In genomic region chr11:67006029-67006884, GRCh38 we compare ENCODE assay signal across 1 cellular context.
TF ChIP-seq lines count a peak whose summit lies in the region.

No MANE protein-coding gene starts in this region.

TF ChIP-seq in K562, 482 proteins besides CTCF, POLR2A, EP300 and RAD21 (continued from another document):
- TF ChIP-seq CAMTA2 (CRISPR knock-in tag; conservative IDR thresholded peaks at IDR 0.05) (no peak), KAT2B (IDR thresholded peaks at IDR 0.05; ENCODE audit: low read depth, low read length) (no peak), CSDE1 (IDR thresholded peaks at IDR 0.05) (no peak), MBD2 (IDR thresholded peaks at IDR 0.05; ENCODE audit: borderline replicate concordance, low read depth) (no peak), PHF8 (IDR thresholded peaks at IDR 0.05; ENCODE audit: borderline replicate concordance, low read length) (peak; percentile 15; the same call in 1 of the 2 replicates), TSC22D4 (tag; IDR thresholded peaks at IDR 0.05) (no peak), CXXC5 (CRISPR knock-in tag; IDR thresholded peaks at IDR 0.05) (peak; percentile 25; the same call in 1 of the 2 replicates), ZNF445 (CRISPR knock-in tag; IDR thresholded peaks at IDR 0.05; ENCODE audit: low read depth) (no peak), FOSL1 (tag; conservative IDR thresholded peaks at IDR 0.05) (0 out of 2 replicates have a peak, but pooled peaks have one; percentile 15), CHD4 (IDR thresholded peaks at IDR 0.05; ENCODE audit: insufficient read depth, insufficient replicate concordance, low read depth, low read length, poor library complexity, severe bottlenecking) (no peak), GTF2B (IDR thresholded peaks at IDR 0.05; ENCODE audit: extremely low read depth, insufficient read length) (no peak), ZNF431 (CRISPR knock-in tag; IDR thresholded peaks at IDR 0.05) (no peak), SMARCC2 (IDR thresholded peaks at IDR 0.05; ENCODE audit: low read depth) (no peak), POLR2H (tag; IDR thresholded peaks at IDR 0.05; ENCODE audit: low read depth) (no peak), GABPA (tag; conservative IDR thresholded peaks at IDR 0.05; ENCODE audit: low read depth) (no peak), ZNF785 (CRISPR knock-in tag; IDR thresholded peaks at IDR 0.05) (no peak), ARID1B (IDR thresholded peaks at IDR 0.05) (no peak), NR2C1 (IDR thresholded peaks at IDR 0.05) (peak; percentile 41), NR2C1 (tag; IDR thresholded peaks at IDR 0.05) (peak; percentile 22; the same call in 1 of the 2 replicates), TARDBP (IDR thresholded peaks at IDR 0.05) (no peak), ZNF232 (CRISPR knock-in tag; IDR thresholded peaks at IDR 0.05) (no peak), NR2C2 (CRISPR knock-in tag; IDR thresholded peaks at IDR 0.05) (no peak), NR2C2 (tag; IDR thresholded peaks at IDR 0.05) (peak; percentile 58; the same call in 1 of the 2 replicates), TFAM (CRISPR knock-in tag; conservative IDR thresholded peaks at IDR 0.05) (no peak)
- TF ChIP-seq, protein P1, sequence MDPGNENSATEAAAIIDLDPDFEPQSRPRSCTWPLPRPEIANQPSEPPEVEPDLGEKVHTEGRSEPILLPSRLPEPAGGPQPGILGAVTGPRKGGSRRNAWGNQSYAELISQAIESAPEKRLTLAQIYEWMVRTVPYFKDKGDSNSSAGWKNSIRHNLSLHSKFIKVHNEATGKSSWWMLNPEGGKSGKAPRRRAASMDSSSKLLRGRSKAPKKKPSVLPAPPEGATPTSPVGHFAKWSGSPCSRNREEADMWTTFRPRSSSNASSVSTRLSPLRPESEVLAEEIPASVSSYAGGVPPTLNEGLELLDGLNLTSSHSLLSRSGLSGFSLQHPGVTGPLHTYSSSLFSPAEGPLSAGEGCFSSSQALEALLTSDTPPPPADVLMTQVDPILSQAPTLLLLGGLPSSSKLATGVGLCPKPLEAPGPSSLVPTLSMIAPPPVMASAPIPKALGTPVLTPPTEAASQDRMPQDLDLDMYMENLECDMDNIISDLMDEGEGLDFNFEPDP (CRISPR knock-in tag; IDR thresholded peaks at IDR 0.05) = no peak
- TF ChIP-seq, protein P2, sequence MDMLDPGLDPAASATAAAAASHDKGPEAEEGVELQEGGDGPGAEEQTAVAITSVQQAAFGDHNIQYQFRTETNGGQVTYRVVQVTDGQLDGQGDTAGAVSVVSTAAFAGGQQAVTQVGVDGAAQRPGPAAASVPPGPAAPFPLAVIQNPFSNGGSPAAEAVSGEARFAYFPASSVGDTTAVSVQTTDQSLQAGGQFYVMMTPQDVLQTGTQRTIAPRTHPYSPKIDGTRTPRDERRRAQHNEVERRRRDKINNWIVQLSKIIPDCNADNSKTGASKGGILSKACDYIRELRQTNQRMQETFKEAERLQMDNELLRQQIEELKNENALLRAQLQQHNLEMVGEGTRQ (CRISPR knock-in tag; IDR thresholded peaks at IDR 0.05) = peak; percentile 96
